Comparison of ENCODE assay signal across 1 cellular context in genomic region chr7:133246558-133246957, GRCh38.
TF ChIP-seq lines count a peak whose summit lies in the region.

No MANE protein-coding gene starts in this region.

TF ChIP-seq in HEK293, 187 proteins besides CTCF, POLR2A, EP300 and RAD21 (continued from another document):
- peak; percentile 59 for TF ChIP-seq PRDM10 (tag by site-specific recombination; IDR thresholded peaks at IDR 0.05)
- TF ChIP-seq KLF10 (tag by site-specific recombination; IDR thresholded peaks at IDR 0.05) = no peak
- no peak for TF ChIP-seq ZNF830 (tag by site-specific recombination; IDR thresholded peaks at IDR 0.05; ENCODE audit: low read depth)
- TF ChIP-seq SP2 (tag by site-specific recombination; IDR thresholded peaks at IDR 0.05) = no peak
- TF ChIP-seq ZNF2 (tag by site-specific recombination; IDR thresholded peaks at IDR 0.05) = no peak
- TF ChIP-seq ZNF626 (tag by site-specific recombination; IDR thresholded peaks at IDR 0.05) = no peak
- TF ChIP-seq ZNF558 (tag by site-specific recombination; IDR thresholded peaks at IDR 0.05) = no peak
TF ChIP-seq in HEK293: peak in this region for 1.
